ENCODE assay signal across 8 cellular contexts in genomic region chr3:33278106-33278672, GRCh38. TPM values are rescaled to one million over a fixed set of nuclear protein-coding genes. Genes with fewer than 3 reads are reported as not detected.
DNase-seq lines count a peak whose midpoint lies in the region; ATAC-seq, FAIRE-seq and TF ChIP-seq lines count a peak whose summit lies in the region.

No MANE protein-coding gene starts in this region.

- no peak overlapping the region for H4K8ac ChIP-seq in mesenchymal stem cell (ENCODE audit: low read length)

- no peak overlapping the region for H2AK5ac ChIP-seq in mesenchymal stem cell (ENCODE audit: low read length, severe bottlenecking)

- H3K9me3 Mint-ChIP-seq in MCF 10A (ENCODE audit: unreplicated experiment), result no peaks in the 10 kb centered on the region
- H3K9me3 Mint-ChIP-seq in activated naive CD4-positive, alpha-beta T cell treated with anti-CD3 and anti-CD28 coated beads for 36 hours, result no peaks in the 10 kb centered on the region
- H3K9me3 Mint-ChIP-seq in activated naive CD8-positive, alpha-beta T cell treated with anti-CD3 and anti-CD28 coated beads, Interleukin-2, amount 50 U/mL, for 24 hours, result no peaks in the 10 kb centered on the region

- H3K27me3 Mint-ChIP-seq in MCF 10A (ENCODE audit: insufficient read depth, unreplicated experiment), result no peaks in the 10 kb centered on the region
- peaks cover 38% of the 10 kb centered on the region for H3K27me3 Mint-ChIP-seq in activated naive CD4-positive, alpha-beta T cell treated with anti-CD3 and anti-CD28 coated beads for 36 hours (ENCODE audit: low read depth)
- peaks cover 43% of the 10 kb centered on the region for H3K27me3 Mint-ChIP-seq in activated naive CD8-positive, alpha-beta T cell treated with anti-CD3 and anti-CD28 coated beads, Interleukin-2, amount 50 U/mL, for 24 hours

- POLR2A ChIA-PET in MCF 10A (lab: Yijun Ruan, JAX), result interaction anchor here (0.5 to 3.1 kb wide), 22 partner anchors 10 to 163 kb away, joined by 3 to 34 read pairs (median 4); no protein-coding TSS in a partner anchor

- H3K27ac ChIP-seq in mesenchymal stem cell (ENCODE audit: low read length, poor library complexity, severe bottlenecking), result peak overlapping the region; percentile 41

- WGBS in mesenchymal stem cell, result 10% methylated on average over 12 of the region's 12 CpGs

- H2BK120ac ChIP-seq in mesenchymal stem cell (ENCODE audit: low read depth, low read length), result no peak overlapping the region

- DNase-seq in A172 (ENCODE audit: low spot score) (peak; percentile 20), MCF 10A (ENCODE audit: unreplicated experiment) (peak; percentile 37), mesenchymal stem cell (peak; percentile 18), RCC 7860 (ENCODE audit: low spot score) (no peak)
- DNase-seq in activated naive CD4-positive, alpha-beta T cell treated with anti-CD3 and anti-CD28 coated beads for 36 hours, result no peak
- no peak for DNase-seq in activated naive CD8-positive, alpha-beta T cell treated with anti-CD3 and anti-CD28 coated beads, Interleukin-2, amount 50 U/mL, for 24 hours

- peaks cover 2% of the 10 kb centered on the region for H3K4me1 ChIP-seq in mesenchymal stem cell (ENCODE audit: control insufficient read depth, insufficient read depth, low read depth, low read length)

- peak overlapping the region; percentile 75 for H3K4me3 Mint-ChIP-seq in MCF 10A (ENCODE audit: unreplicated experiment)
- no peak overlapping the region for H3K4me3 Mint-ChIP-seq in activated naive CD4-positive, alpha-beta T cell treated with anti-CD3 and anti-CD28 coated beads for 36 hours
- no peak overlapping the region for H3K4me3 Mint-ChIP-seq in activated naive CD8-positive, alpha-beta T cell treated with anti-CD3 and anti-CD28 coated beads, Interleukin-2, amount 50 U/mL, for 24 hours

- peaks cover 8% of the 10 kb centered on the region for H3K36me3 Mint-ChIP-seq in MCF 10A (ENCODE audit: insufficient read depth, unreplicated experiment)
- H3K36me3 Mint-ChIP-seq in activated naive CD4-positive, alpha-beta T cell treated with anti-CD3 and anti-CD28 coated beads for 36 hours (ENCODE audit: low read depth), result no peaks in the 10 kb centered on the region
- no peaks in the 10 kb centered on the region for H3K36me3 Mint-ChIP-seq in activated naive CD8-positive, alpha-beta T cell treated with anti-CD3 and anti-CD28 coated beads, Interleukin-2, amount 50 U/mL, for 24 hours (ENCODE audit: low read depth)

- no peak for TF ChIP-seq RAD21 in Ishikawa (IDR thresholded peaks at IDR 0.05; ENCODE audit: low read depth)

- H3K9ac ChIP-seq in mesenchymal stem cell (ENCODE audit: low read length), result peak overlapping the region; percentile 88

- no peak overlapping the region for H3K23ac ChIP-seq in mesenchymal stem cell (ENCODE audit: low read length in 2 of 2)

- peak overlapping the region; percentile 85 for H3K27ac Mint-ChIP-seq in MCF 10A (ENCODE audit: low read depth, unreplicated experiment)
- H3K27ac Mint-ChIP-seq in activated naive CD4-positive, alpha-beta T cell treated with anti-CD3 and anti-CD28 coated beads for 36 hours, result no peak overlapping the region
- H3K27ac Mint-ChIP-seq in activated naive CD8-positive, alpha-beta T cell treated with anti-CD3 and anti-CD28 coated beads, Interleukin-2, amount 50 U/mL, for 24 hours, result no peak overlapping the region

- no peak overlapping the region for H2BK5ac ChIP-seq in mesenchymal stem cell (ENCODE audit: low read depth, low read length, poor library complexity, severe bottlenecking)

- no peak overlapping the region for H3K18ac ChIP-seq in mesenchymal stem cell (ENCODE audit: low read depth in 1 of 2, low read length in 2 of 2)

- H2BK15ac ChIP-seq in mesenchymal stem cell (ENCODE audit: low read depth, poor library complexity, severe bottlenecking), result no peak overlapping the region

- H4K91ac ChIP-seq in mesenchymal stem cell (ENCODE audit: low read length), result no peak overlapping the region

- no peak for ATAC-seq in GM19455 (IDR thresholded peaks at IDR 0.05; ENCODE audit: unreplicated experiment)
- no peak for ATAC-seq in activated naive CD8-positive, alpha-beta T cell treated with anti-CD3 and anti-CD28 coated beads, Interleukin-2, amount 50 U/mL, for 24 hours

- intact Hi-C loops in MCF 10A (cut with micrococcal nuclease), result loop anchor here (1.0 to 5.0 kb wide), 2 partner anchors 79 to 95 kb away; no protein-coding TSS in a partner anchor
- intact Hi-C loops in activated naive CD4-positive, alpha-beta T cell treated with anti-CD3 and anti-CD28 coated beads for 36 hours (cut with micrococcal nuclease), result no loop called here

- no peak for FAIRE-seq in RCC 7860 (lab: Jason Lieb, UNC)

- no peaks in the 10 kb centered on the region for H3K36me3 ChIP-seq in mesenchymal stem cell (ENCODE audit: control insufficient read depth in 1 of 2, insufficient read depth in 2 of 2, low read depth in 1 of 2, low read length in 2 of 2)

- H3K4me1 Mint-ChIP-seq in MCF 10A (ENCODE audit: insufficient read depth, unreplicated experiment), result peaks cover 11% of the 10 kb centered on the region
- H3K4me1 Mint-ChIP-seq in activated naive CD4-positive, alpha-beta T cell treated with anti-CD3 and anti-CD28 coated beads for 36 hours (ENCODE audit: low read depth), result peaks cover 3% of the 10 kb centered on the region
- no peaks in the 10 kb centered on the region for H3K4me1 Mint-ChIP-seq in activated naive CD8-positive, alpha-beta T cell treated with anti-CD3 and anti-CD28 coated beads, Interleukin-2, amount 50 U/mL, for 24 hours

- TF ChIP-seq CTCF in MCF 10A (IDR thresholded peaks at IDR 0.05; ENCODE audit: unreplicated experiment), result no peak

- CTCF ChIA-PET in MCF 10A (lab: Yijun Ruan, JAX), result interaction anchor here (0.6 to 2.5 kb wide), 6 partner anchors 9 to 422 kb away, joined by 3 to 9 read pairs (median 4); no protein-coding TSS in a partner anchor
- CTCF ChIA-PET in activated naive CD4-positive, alpha-beta T cell treated with anti-CD3 and anti-CD28 coated beads for 36 hours (lab: Charles Lee), result interaction anchor here (1.1 kb wide), 1 partner anchor 95 kb away, joined by 3 read pairs; no protein-coding TSS in a partner anchor

- H2BK12ac ChIP-seq in mesenchymal stem cell (ENCODE audit: low read length in 2 of 2), result no peak overlapping the region

- H3K14ac ChIP-seq in mesenchymal stem cell (ENCODE audit: low read length in 2 of 2), result peak overlapping the region in 1 of 2 experiments; percentile 43

- no peaks in the 10 kb centered on the region for H3K27me3 ChIP-seq in mesenchymal stem cell (ENCODE audit: control insufficient read depth in 1 of 2, insufficient read depth in 1 of 2, low read length in 2 of 2)

- H3K79me1 ChIP-seq in mesenchymal stem cell (replicated peaks; ENCODE audit: low read length, poor library complexity, severe bottlenecking), result no peaks in the 10 kb centered on the region

- H3K9me3 ChIP-seq in mesenchymal stem cell (ENCODE audit: control insufficient read depth, low read length), result no peaks in the 10 kb centered on the region

- peak overlapping the region; percentile 41 to 80 for H3K4me3 ChIP-seq in mesenchymal stem cell (ENCODE audit: insufficient read depth in 1 of 2, low read depth in 1 of 2, low read length in 2 of 2)

- H3K4ac ChIP-seq in mesenchymal stem cell (ENCODE audit: low read depth in 1 of 2, low read length in 2 of 2), result no peak overlapping the region

- H3K4me2 ChIP-seq in mesenchymal stem cell (ENCODE audit: low read length, poor library complexity, severe bottlenecking), result peak overlapping the region; percentile 59

- BruUV-seq in MCF 10A (replicated peaks; lab: Mats Ljungman, UMichigan), result TSS peak; percentile 43

- H2AFZ ChIP-seq in mesenchymal stem cell (ENCODE audit: low read depth, low read length), result no peak overlapping the region

- no peak for TF ChIP-seq EP300 in Ishikawa (IDR thresholded peaks at IDR 0.05; ENCODE audit: borderline replicate concordance)

TF ChIP-seq in Ishikawa, 13 proteins besides CTCF, POLR2A, EP300 and RAD21:
- TF ChIP-seq REST (IDR thresholded peaks at IDR 0.05; ENCODE audit: low read depth), result no peak
- TF ChIP-seq TEAD4 (IDR thresholded peaks at IDR 0.05), result no peak
- 0 out of 2 replicates have a peak, but pooled peaks have one; percentile 10 for TF ChIP-seq ZBTB7A (IDR thresholded peaks at IDR 0.05; ENCODE audit: low read depth)

RNA-seq across cellular contexts. Expression of gene FBXL2, which starts 0.9 kb away (rescaled TPM):
- 30.4 and 33.1 TPM in 2 replicates for total RNA-seq in A172 (2014; rRNA removed; shearing (Covaris generic))
- 9.6 and 9.8 TPM in 2 replicates for total RNA-seq in MCF 10A (2022)
- polyA plus RNA-seq in mesenchymal stem cell (2013, experiment 1 of 2), result 9.6 TPM
- 9.5 TPM for polyA plus RNA-seq in mesenchymal stem cell (2013, experiment 2 of 2)
- total RNA-seq in activated naive CD4-positive, alpha-beta T cell treated with anti-CD3 and anti-CD28 coated beads for 36 hours, result not detected

RNA-seq across cellular contexts. Expression of gene SUSD5, which starts 59.6 kb away (rescaled TPM):
- total RNA-seq in A172 (2014; rRNA removed; shearing (Covaris generic)), result 11.6 and 12.8 TPM in 2 replicates
- 3.4 and 3.8 TPM in 2 replicates for total RNA-seq in MCF 10A (2022)
- polyA plus RNA-seq in mesenchymal stem cell (2013, experiment 1 of 2), result 2.4 TPM
- 2.3 TPM for polyA plus RNA-seq in mesenchymal stem cell (2013, experiment 2 of 2)
- not detected for total RNA-seq in activated naive CD4-positive, alpha-beta T cell treated with anti-CD3 and anti-CD28 coated beads for 36 hours

Comparison
In these comparisons a context has a peak if more than half of its experiments do, and no peak if none do; other contexts are left out.
1. DNase-seq: peak in A172 (single experiment), MCF 10A (single experiment) and mesenchymal stem cell (single experiment); none in RCC 7860 (single experiment), activated naive CD4-positive, alpha-beta T cell treated with anti-CD3 and anti-CD28 coated beads for 36 hours (single experiment) and activated naive CD8-positive, alpha-beta T cell treated with anti-CD3 and anti-CD28 coated beads, Interleukin-2, amount 50 U/mL, for 24 hours (single experiment).